13 cellular contexts compared by ENCODE assay signal in genomic region chr1:51283977-51284376, GRCh38. TPM values are rescaled to one million over a fixed set of nuclear protein-coding genes. Genes with fewer than 3 reads are reported as not detected.
"Had no signal": no experiment of that assay in that cellular context is flagged by ENCODE, and none has a peak within 500 bp of the region (broad histone marks: within the 10 kb centered on the region; RNA-seq: fewer than 3 reads in every experiment).

No MANE protein-coding gene starts in this region.

- H3K27ac Mint-ChIP-seq: activated CD4-positive, alpha-beta memory T cell treated with anti-CD3 and anti-CD28 coated beads for 36 hours; activated naive CD8-positive, alpha-beta T cell treated with anti-CD3 and anti-CD28 coated beads, Interleukin-2, amount 50 U/mL, for 24 hours; natural killer cell had no signal

- DNase-seq: activated CD4-positive, alpha-beta memory T cell treated with anti-CD3 and anti-CD28 coated beads for 36 hours; activated CD4-positive, CD25-positive, alpha-beta regulatory T cell treated with anti-CD3 and anti-CD28 coated beads, Interleukin-2, amount 50 U/mL, for 72 hours; activated naive CD4-positive, alpha-beta T cell treated with Interleukin-2 at 50 U/mL for 16 hours; activated naive CD8-positive, alpha-beta T cell treated with anti-CD3 and anti-CD28 coated beads, Interleukin-2, amount 50 U/mL, for 24 hours; activated T-cell treated with anti-CD3 and anti-CD28 coated beads, Interleukin-2, amount 50 U/mL, for 48 hours; esophagus squamous epithelium; foreskin keratinocyte; left lung; natural killer cell; occipital lobe; stimulated activated CD4-positive, alpha-beta T cell treated with anti-CD3 and anti-CD28 coated beads, Interleukin-4, amount 100 ng/mL, for 1 hour; stimulated activated CD8-positive, alpha-beta memory T cell treated with anti-CD3 and anti-CD28 coated beads, Interleukin-4, amount 100 ng/mL, for 48 hours had no signal

- H3K4me3 Mint-ChIP-seq: activated CD4-positive, alpha-beta memory T cell treated with anti-CD3 and anti-CD28 coated beads for 36 hours; activated naive CD8-positive, alpha-beta T cell treated with anti-CD3 and anti-CD28 coated beads, Interleukin-2, amount 50 U/mL, for 24 hours; natural killer cell had no signal

- H3K9me3 Mint-ChIP-seq: activated CD4-positive, alpha-beta memory T cell treated with anti-CD3 and anti-CD28 coated beads for 36 hours; activated naive CD8-positive, alpha-beta T cell treated with anti-CD3 and anti-CD28 coated beads, Interleukin-2, amount 50 U/mL, for 24 hours; natural killer cell had no signal

- H3K27me3 Mint-ChIP-seq: activated CD4-positive, alpha-beta memory T cell treated with anti-CD3 and anti-CD28 coated beads for 36 hours; activated naive CD8-positive, alpha-beta T cell treated with anti-CD3 and anti-CD28 coated beads, Interleukin-2, amount 50 U/mL, for 24 hours had no signal

- ATAC-seq: foreskin keratinocyte, natural killer cell had no signal

- H3K4me1 Mint-ChIP-seq: natural killer cell had no signal

- H3K36me3 Mint-ChIP-seq: activated CD4-positive, alpha-beta memory T cell treated with anti-CD3 and anti-CD28 coated beads for 36 hours; natural killer cell had no signal

RNA-seq across cellular contexts. Expression of gene TTC39A, which starts 46.4 kb away (rescaled TPM):
- total RNA-seq: T-helper 2 cell treated with Interferon-gamma antibody and Interleukin-4, amounts not matched to agents 100 ng/mL and 5 ng/mL, for 36 hours had no signal
